Comparison of ENCODE assay signal across 1 cellular context in the genomic region with DNA sequence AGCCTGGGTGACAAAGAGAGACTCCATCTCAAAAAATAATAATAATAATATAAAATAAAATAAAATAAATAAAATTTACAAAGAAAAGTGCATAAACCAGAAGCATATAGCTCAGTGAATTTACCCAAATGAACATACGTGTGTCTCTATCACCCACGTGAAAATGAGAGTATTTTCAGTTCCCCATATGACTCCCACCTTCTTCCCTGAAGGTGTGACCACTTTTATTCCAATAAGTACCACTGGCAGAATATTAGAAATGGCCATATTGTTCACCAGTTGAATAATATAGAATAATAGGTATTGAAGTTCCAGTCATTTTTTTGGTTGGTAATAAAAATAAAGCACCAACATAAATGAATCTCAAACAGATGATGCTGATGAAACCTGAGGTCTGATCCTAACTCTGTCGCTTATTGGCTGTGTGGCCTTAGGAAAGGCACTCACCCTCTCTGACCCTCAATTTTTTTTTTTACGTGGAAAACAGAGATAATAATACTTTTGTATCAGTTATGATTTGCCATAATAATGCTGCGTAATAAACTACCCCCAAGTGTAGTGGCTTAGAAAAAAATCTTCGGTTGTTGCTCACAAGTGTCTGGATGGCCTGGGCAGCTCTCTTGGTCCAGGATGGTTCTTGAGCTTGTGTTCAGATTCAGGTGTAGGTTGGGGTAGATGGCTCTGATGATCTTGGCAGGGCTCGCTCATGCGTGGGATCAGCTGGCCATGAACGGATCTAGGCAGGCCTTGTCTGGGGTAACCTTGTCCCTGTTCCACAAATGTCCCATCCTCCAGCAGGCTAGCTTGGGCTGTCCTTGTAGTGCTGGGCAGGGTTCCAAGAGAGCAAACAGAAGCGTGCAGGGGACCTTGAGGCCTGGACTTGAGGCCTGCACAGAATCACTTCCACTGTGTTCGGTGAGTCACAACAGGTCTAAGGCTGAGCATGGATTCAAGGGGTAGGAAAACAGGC.
TF ChIP-seq lines count a peak whose summit lies in the region.

No MANE protein-coding gene starts in this region.

TF ChIP-seq in GM23338, 12 proteins besides CTCF, POLR2A, EP300 and RAD21 (continued from another document):
- TF ChIP-seq, protein P1, sequence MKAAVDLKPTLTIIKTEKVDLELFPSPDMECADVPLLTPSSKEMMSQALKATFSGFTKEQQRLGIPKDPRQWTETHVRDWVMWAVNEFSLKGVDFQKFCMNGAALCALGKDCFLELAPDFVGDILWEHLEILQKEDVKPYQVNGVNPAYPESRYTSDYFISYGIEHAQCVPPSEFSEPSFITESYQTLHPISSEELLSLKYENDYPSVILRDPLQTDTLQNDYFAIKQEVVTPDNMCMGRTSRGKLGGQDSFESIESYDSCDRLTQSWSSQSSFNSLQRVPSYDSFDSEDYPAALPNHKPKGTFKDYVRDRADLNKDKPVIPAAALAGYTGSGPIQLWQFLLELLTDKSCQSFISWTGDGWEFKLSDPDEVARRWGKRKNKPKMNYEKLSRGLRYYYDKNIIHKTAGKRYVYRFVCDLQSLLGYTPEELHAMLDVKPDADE (IDR thresholded peaks at IDR 0.05): no peak
- TF ChIP-seq, protein P2, sequence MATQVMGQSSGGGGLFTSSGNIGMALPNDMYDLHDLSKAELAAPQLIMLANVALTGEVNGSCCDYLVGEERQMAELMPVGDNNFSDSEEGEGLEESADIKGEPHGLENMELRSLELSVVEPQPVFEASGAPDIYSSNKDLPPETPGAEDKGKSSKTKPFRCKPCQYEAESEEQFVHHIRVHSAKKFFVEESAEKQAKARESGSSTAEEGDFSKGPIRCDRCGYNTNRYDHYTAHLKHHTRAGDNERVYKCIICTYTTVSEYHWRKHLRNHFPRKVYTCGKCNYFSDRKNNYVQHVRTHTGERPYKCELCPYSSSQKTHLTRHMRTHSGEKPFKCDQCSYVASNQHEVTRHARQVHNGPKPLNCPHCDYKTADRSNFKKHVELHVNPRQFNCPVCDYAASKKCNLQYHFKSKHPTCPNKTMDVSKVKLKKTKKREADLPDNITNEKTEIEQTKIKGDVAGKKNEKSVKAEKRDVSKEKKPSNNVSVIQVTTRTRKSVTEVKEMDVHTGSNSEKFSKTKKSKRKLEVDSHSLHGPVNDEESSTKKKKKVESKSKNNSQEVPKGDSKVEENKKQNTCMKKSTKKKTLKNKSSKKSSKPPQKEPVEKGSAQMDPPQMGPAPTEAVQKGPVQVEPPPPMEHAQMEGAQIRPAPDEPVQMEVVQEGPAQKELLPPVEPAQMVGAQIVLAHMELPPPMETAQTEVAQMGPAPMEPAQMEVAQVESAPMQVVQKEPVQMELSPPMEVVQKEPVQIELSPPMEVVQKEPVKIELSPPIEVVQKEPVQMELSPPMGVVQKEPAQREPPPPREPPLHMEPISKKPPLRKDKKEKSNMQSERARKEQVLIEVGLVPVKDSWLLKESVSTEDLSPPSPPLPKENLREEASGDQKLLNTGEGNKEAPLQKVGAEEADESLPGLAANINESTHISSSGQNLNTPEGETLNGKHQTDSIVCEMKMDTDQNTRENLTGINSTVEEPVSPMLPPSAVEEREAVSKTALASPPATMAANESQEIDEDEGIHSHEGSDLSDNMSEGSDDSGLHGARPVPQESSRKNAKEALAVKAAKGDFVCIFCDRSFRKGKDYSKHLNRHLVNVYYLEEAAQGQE (IDR thresholded peaks at IDR 0.05; ENCODE audit: unreplicated experiment): no peak
- no peak for TF ChIP-seq EZH2 (IDR thresholded peaks at IDR 0.05; ENCODE audit: low read depth, unreplicated experiment)
- TF ChIP-seq ZNF114 (CRISPR knock-in tag; IDR thresholded peaks at IDR 0.05): no peak
- no peak for TF ChIP-seq EZH2phosphoT487 (IDR thresholded peaks at IDR 0.05; ENCODE audit: unreplicated experiment)
- no peak for TF ChIP-seq CREB1 (CRISPR knock-in tag; IDR thresholded peaks at IDR 0.05; ENCODE audit: low read depth)
- TF ChIP-seq ZNF331 (CRISPR knock-in tag; IDR thresholded peaks at IDR 0.05; ENCODE audit: low read depth): no peak
- TF ChIP-seq NANOG (IDR thresholded peaks at IDR 0.05; ENCODE audit: borderline replicate concordance): no peak
- no peak for TF ChIP-seq POLR2AphosphoS5 (IDR thresholded peaks at IDR 0.05; ENCODE audit: low read depth)
- TF ChIP-seq, protein P3, sequence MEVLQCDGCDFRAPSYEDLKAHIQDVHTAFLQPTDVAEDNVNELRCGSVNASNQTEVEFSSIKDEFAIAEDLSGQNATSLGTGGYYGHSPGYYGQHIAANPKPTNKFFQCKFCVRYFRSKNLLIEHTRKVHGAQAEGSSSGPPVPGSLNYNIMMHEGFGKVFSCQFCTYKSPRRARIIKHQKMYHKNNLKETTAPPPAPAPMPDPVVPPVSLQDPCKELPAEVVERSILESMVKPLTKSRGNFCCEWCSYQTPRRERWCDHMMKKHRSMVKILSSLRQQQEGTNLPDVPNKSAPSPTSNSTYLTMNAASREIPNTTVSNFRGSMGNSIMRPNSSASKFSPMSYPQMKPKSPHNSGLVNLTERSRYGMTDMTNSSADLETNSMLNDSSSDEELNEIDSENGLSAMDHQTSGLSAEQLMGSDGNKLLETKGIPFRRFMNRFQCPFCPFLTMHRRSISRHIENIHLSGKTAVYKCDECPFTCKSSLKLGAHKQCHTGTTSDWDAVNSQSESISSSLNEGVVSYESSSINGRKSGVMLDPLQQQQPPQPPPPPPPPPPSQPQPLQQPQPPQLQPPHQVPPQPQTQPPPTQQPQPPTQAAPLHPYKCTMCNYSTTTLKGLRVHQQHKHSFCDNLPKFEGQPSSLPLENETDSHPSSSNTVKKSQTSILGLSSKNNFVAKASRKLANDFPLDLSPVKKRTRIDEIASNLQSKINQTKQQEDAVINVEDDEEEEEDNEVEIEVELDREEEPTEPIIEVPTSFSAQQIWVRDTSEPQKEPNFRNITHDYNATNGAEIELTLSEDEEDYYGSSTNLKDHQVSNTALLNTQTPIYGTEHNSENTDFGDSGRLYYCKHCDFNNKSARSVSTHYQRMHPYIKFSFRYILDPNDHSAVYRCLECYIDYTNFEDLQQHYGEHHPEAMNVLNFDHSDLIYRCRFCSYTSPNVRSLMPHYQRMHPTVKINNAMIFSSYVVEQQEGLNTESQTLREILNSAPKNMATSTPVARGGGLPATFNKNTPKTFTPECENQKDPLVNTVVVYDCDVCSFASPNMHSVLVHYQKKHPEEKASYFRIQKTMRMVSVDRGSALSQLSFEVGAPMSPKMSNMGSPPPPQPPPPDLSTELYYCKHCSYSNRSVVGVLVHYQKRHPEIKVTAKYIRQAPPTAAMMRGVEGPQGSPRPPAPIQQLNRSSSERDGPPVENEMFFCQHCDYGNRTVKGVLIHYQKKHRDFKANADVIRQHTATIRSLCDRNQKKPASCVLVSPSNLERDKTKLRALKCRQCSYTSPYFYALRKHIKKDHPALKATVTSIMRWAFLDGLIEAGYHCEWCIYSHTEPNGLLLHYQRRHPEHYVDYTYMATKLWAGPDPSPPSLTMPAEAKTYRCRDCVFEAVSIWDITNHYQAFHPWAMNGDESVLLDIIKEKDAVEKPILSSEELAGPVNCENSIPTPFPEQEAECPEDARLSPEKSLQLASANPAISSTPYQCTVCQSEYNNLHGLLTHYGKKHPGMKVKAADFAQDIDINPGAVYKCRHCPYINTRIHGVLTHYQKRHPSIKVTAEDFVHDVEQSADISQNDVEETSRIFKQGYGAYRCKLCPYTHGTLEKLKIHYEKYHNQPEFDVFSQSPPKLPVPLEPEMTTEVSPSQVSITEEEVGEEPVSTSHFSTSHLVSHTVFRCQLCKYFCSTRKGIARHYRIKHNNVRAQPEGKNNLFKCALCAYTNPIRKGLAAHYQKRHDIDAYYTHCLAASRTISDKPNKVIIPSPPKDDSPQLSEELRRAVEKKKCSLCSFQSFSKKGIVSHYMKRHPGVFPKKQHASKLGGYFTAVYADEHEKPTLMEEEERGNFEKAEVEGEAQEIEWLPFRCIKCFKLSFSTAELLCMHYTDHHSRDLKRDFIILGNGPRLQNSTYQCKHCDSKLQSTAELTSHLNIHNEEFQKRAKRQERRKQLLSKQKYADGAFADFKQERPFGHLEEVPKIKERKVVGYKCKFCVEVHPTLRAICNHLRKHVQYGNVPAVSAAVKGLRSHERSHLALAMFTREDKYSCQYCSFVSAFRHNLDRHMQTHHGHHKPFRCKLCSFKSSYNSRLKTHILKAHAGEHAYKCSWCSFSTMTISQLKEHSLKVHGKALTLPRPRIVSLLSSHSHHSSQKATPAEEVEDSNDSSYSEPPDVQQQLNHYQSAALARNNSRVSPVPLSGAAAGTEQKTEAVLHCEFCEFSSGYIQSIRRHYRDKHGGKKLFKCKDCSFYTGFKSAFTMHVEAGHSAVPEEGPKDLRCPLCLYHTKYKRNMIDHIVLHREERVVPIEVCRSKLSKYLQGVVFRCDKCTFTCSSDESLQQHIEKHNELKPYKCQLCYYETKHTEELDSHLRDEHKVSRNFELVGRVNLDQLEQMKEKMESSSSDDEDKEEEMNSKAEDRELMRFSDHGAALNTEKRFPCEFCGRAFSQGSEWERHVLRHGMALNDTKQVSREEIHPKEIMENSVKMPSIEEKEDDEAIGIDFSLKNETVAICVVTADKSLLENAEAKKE (CRISPR knock-in tag; IDR thresholded peaks at IDR 0.05): no peak
- no peak for TF ChIP-seq STAT1 (IDR thresholded peaks at IDR 0.05; ENCODE audit: unreplicated experiment)
